In the genomic region with DNA sequence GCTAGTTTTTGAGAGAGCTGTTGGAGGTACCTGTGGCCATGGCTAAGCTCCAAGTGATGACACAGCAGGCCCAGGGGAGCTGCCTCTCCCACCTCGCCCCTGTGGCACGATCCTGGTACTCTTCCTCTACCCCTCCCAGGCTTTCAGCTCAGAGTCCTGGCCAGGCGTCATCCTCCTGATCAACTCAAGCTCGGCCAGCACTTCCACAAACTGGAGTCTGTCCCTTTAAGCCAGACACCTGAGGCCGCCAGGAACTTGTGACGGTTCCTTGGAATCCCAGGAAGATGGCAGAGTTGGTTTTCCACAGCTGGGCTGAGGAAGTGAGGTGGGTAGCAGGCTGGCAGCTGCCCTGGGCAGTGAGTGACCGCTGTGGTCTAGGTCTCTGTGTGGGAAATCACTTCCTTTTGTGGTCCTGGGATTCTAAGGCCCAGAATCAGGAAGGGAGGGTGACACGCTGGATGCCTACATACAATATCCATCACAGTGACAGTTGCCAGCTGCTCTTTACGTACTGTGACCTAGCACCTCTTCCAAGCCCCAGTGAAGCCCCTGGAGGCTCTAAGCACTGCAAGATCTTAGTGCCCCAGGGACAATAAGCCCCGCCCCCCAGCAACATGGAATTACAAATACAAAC, we compare ENCODE assay signal across 16 cellular contexts. TPM values are rescaled to one million over a fixed set of nuclear protein-coding genes. Genes with fewer than 3 reads are reported as not detected.
DNase-seq lines count a peak whose midpoint lies in the region; ATAC-seq and TF ChIP-seq lines count a peak whose summit lies in the region.
"Had no signal": no experiment of that assay in that cellular context is flagged by ENCODE, and none has a peak within 500 bp of the region (broad histone marks: within the 10 kb centered on the region; RNA-seq: fewer than 3 reads in every experiment).

No MANE protein-coding gene starts in this region.

- no peaks in the 10 kb centered on the region for H3K9me3 ChIP-seq in psoas muscle
- no peaks in the 10 kb centered on the region for H3K9me3 ChIP-seq in MG63
- H3K9me3 ChIP-seq: heart left ventricle had no signal

- DNase-seq in GM20000 (ENCODE audit: low spot score) (peak; percentile 16), NCI-H82 (lab: John Stamatoyannopoulos, UW) (peak; percentile 75), ecto neural progenitor cell (ENCODE audit: low spot score) (peak; percentile 41), psoas muscle (no peak), NCI-H510A treated with DMSO at 0.1 percent for 48 hours (lab: John Stamatoyannopoulos, UW) (no peak), MG63 (no peak)
- DNase-seq in activated naive CD4-positive, alpha-beta T cell treated with anti-CD3 and anti-CD28 coated beads, Interleukin-2, amount 50 U/mL, for 16 hours, result no peak
- DNase-seq: activated naive CD4-positive, alpha-beta T cell treated with anti-CD3 and anti-CD28 coated beads for 36 hours; Calu3; heart left ventricle; left cardiac atrium; natural killer cell; NCI-H2081 treated with DMSO at 0.1 percent for 48 hours; T-helper 2 cell had no signal

- H3K27ac ChIP-seq in psoas muscle, result peak overlapping the region; percentile 30
- H3K27ac ChIP-seq: heart left ventricle, KMS-11 had no signal

- intact Hi-C loops in psoas muscle (cut with DNase I), result no loop called here

- peaks cover 0 to 29% of the 10 kb centered on the region in 2 donors for H3K36me3 ChIP-seq in psoas muscle (ENCODE audit: insufficient read depth in 1 of 2, low read depth in 1 of 2)
- H3K36me3 ChIP-seq in MG63, result peaks cover 28% of the 10 kb centered on the region

- H3K4me3 ChIP-seq in psoas muscle (no peak overlapping the region), MG63 (no peak overlapping the region)
- H3K4me3 ChIP-seq: heart left ventricle, skin epidermis had no signal

- peaks cover 0 to 7% (median 5%) of the 10 kb centered on the region in 3 donors for H3K27me3 ChIP-seq in psoas muscle (ENCODE audit: insufficient read depth in 3 of 3, low read length in 2 of 3)
- no peaks in the 10 kb centered on the region for H3K27me3 ChIP-seq in MG63

- ATAC-seq in psoas muscle, result no peak
- ATAC-seq: heart left ventricle, left cardiac atrium, natural killer cell had no signal

- WGBS in psoas muscle, 3 donors, result 53 to 60% (median 59%) methylated on average over 10 of the region's 10 CpGs

- TF ChIP-seq CTCF in GM20000 (IDR thresholded peaks at IDR 0.05; ENCODE audit: extremely low read depth, missing control alignments), result no peak
- no peak for TF ChIP-seq CTCF in psoas muscle (IDR thresholded peaks at IDR 0.05)

- H3K4me1 ChIP-seq in psoas muscle, result peaks cover 18% of the 10 kb centered on the region

RNA-seq across cellular contexts. Expression of gene CST6, which starts 3.2 kb away (rescaled TPM):
- under 1 TPM in 3 of 4 donors, not detected in 1; 0.40 to 0.93 (median 0.47) TPM for total RNA-seq in psoas muscle
- polyA plus RNA-seq in psoas muscle, result 10 to 100 TPM in 1 of 3 donors, under 1 TPM in 1, not detected in 1; 0.13 to 18.7 TPM
- not detected in 2 replicates for total RNA-seq in MG63 (2014; rRNA removed; shearing (Covaris generic); ENCODE audit: low replicate concordance)
- total RNA-seq: activated naive CD4-positive, alpha-beta T cell treated with anti-CD3 and anti-CD28 coated beads for 36 hours; natural killer cell had no signal

RNA-seq across cellular contexts. Expression of gene BANF1, which starts 6.3 kb away (rescaled TPM):
- 100 to 1,000 TPM; 298 to 384 (median 336) TPM for total RNA-seq in psoas muscle
- polyA plus RNA-seq in psoas muscle, result 100 to 1,000 TPM; 251 to 355 (median 314) TPM
- total RNA-seq in MG63 (2014; rRNA removed; shearing (Covaris generic); ENCODE audit: low replicate concordance), result 329 and 468 TPM in 2 replicates

RNA-seq across cellular contexts. Expression of gene EIF1AD, which starts 6.6 kb away (rescaled TPM):
- 10 to 100 TPM; 24.8 to 44.5 (median 31.6) TPM for total RNA-seq in psoas muscle
- 10 to 100 TPM; 29.4 to 63.1 (median 54.2) TPM for polyA plus RNA-seq in psoas muscle
- total RNA-seq in MG63 (2014; rRNA removed; shearing (Covaris generic); ENCODE audit: low replicate concordance), result 17.5 and 32.3 TPM in 2 replicates

RNA-seq across cellular contexts. Expression of gene CATSPER1, which starts 17.7 kb away (rescaled TPM):
- total RNA-seq in psoas muscle, result not detected
- polyA plus RNA-seq in psoas muscle, result under 1 TPM in 2 of 3 donors, not detected in 1; 0.01 to 0.55 TPM
- 2.4 TPM in 1 of 2 replicates, not detected in the other for total RNA-seq in MG63 (2014; rRNA removed; shearing (Covaris generic); ENCODE audit: low replicate concordance)
- total RNA-seq: activated naive CD4-positive, alpha-beta T cell treated with anti-CD3 and anti-CD28 coated beads for 36 hours had no signal

RNA-seq across cellular contexts. Expression of gene GAL3ST3, which starts 40.4 kb away (rescaled TPM):
- total RNA-seq in psoas muscle, result under 1 TPM in 1 of 4 donors, not detected in 3; 0.36 TPM
- under 1 TPM in 1 of 3 donors, not detected in 2; 0.03 TPM for polyA plus RNA-seq in psoas muscle
- not detected in 2 replicates for total RNA-seq in MG63 (2014; rRNA removed; shearing (Covaris generic); ENCODE audit: low replicate concordance)
- total RNA-seq: Calu3, natural killer cell had no signal

Comparison
In these comparisons a context has a peak if more than half of its experiments do, and no peak if none do; other contexts are left out.
1. DNase-seq: peak in GM20000 (single experiment), NCI-H82 (single experiment) and ecto neural progenitor cell (single experiment); none in psoas muscle (0 of 2), activated naive CD4-positive, alpha-beta T cell treated with anti-CD3 and anti-CD28 coated beads, Interleukin-2, amount 50 U/mL, for 16 hours (single experiment), NCI-H510A treated with DMSO at 0.1 percent for 48 hours (single experiment) and MG63 (single experiment).